14 cellular contexts compared by ENCODE assay signal in the genomic region with DNA sequence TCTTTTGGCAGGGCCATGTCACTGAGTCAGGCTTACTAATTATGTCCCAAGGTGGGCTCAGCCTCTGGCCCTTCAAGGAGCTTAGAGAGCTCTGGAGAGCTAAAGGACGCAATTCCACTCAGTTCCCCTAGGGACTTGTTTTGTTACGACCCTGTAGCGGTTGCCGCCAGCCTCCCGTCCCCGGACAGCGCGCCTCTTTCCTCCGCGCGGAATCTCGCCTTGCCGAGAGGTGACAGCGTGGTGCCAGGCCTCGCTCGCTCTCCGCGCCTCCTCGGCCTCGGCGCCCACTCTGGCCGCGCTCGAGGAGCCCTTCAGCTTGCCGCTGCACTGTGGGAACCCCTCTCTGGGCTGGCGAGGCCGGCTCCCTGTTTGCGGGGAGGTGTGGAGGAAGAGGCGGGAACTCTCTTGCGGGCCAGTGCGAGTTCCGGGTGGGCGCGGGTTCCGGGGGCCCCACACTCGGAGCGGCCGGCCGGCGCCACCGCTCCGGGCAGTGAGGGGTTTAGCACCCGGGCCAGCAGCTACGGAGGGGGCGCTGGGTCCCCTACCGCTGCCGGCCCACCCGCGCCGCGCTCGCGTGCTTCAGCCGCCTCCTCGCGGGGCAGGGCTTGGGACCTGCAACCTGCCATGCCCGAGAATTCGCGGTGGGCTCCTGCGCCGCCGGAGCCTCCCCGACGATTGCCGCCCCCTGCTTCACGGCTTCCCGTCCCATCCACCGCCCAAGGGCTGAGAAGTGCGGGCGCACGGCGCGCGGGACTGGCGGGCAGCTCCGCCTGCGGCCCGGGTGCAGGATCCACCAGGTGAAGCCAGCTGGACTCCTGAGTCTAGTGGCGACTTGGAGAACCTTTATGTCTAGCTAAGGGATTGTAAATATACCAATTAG. TPM values are rescaled to one million over a fixed set of nuclear protein-coding genes. Genes with fewer than 3 reads are reported as not detected.
DNase-seq lines count a peak whose midpoint lies in the region; ATAC-seq lines count a peak whose summit lies in the region.
"Had no signal": no experiment of that assay in that cellular context is flagged by ENCODE, and none has a peak within 500 bp of the region (broad histone marks: within the 10 kb centered on the region; RNA-seq: fewer than 3 reads in every experiment).

No MANE protein-coding gene starts in this region.

- H3K27me3 ChIP-seq in esophagus (ENCODE audit: control insufficient read depth in 1 of 2, insufficient read depth in 2 of 2, low read length in 2 of 2), result peaks cover 0 to 2% of the 10 kb centered on the region in 2 donors

- WGBS in esophagus, 2 donors, result 58% methylated on average over 66 to 79 of the region's 79 CpGs

- DNase-seq in DMS53 (lab: John Stamatoyannopoulos, UW) (peak; percentile 14), DMS53 treated with DMSO at 0.1 percent for 48 hours (lab: John Stamatoyannopoulos, UW; ENCODE audit: unreplicated experiment) (no peak), RPMI7951 (ENCODE audit: low read depth) (peak; percentile 62), posterior vena cava (ENCODE audit: low spot score) (peak; percentile 77), activated gamma-delta T cell treated with Interleukin-2 at 50 U/mL for 16 hours (no peak)
- DNase-seq: anterior cingulate cortex, GOT3, NCI-H510A treated with DMSO at 0.1 percent for 48 hours had no signal

- no peak for ATAC-seq in HG02623 (IDR thresholded peaks at IDR 0.05; ENCODE audit: unreplicated experiment)
- no peak for ATAC-seq in GM21526 (IDR thresholded peaks at IDR 0.05; ENCODE audit: low FRiP score, unreplicated experiment)

- H3K36me3 ChIP-seq in esophagus (ENCODE audit: control insufficient read depth in 2 of 2, insufficient read depth in 2 of 2, low read length in 1 of 2), result no peaks in the 10 kb centered on the region

- intact Hi-C loops in posterior vena cava (cut with DNase I), result loop anchor here (5.0 kb wide), 3 partner anchors 178 to 328 kb away; no protein-coding TSS in a partner anchor

- H3K27ac ChIP-seq in esophagus (ENCODE audit: low read depth in 2 of 2, low read length in 1 of 2), result no peak overlapping the region

- H3K4me1 ChIP-seq in esophagus (ENCODE audit: control insufficient read depth in 2 of 2, insufficient read depth in 2 of 2, low read length in 1 of 2), result peaks cover 0 to 2% of the 10 kb centered on the region in 2 donors

- H3K9me3 ChIP-seq in esophagus (ENCODE audit: control insufficient read depth in 2 of 2, insufficient read depth in 1 of 2, low read depth in 1 of 2, low read length in 1 of 2), result peaks cover 0 to 4% of the 10 kb centered on the region in 2 donors

- peak overlapping the region; percentile 4 to 18 for H3K4me3 ChIP-seq in esophagus (ENCODE audit: low read depth in 1 of 2, low read length in 2 of 2)

RNA-seq across cellular contexts. Expression of a gene that starts 9.9 kb away (rescaled TPM):
- total RNA-seq in RPMI7951 (2014; rRNA removed; shearing (Covaris generic)), result 1.1 and 2.4 TPM in 2 replicates
- polyA plus RNA-seq in esophagus, result 1 to 10 TPM in 1 of 2 donors, under 1 TPM in 1; 0.46 to 1.2 TPM
- 1 to 10 TPM in 1 of 2 donors, under 1 TPM in 1; 0.90 to 1.7 TPM for total RNA-seq in posterior vena cava

RNA-seq across cellular contexts. Expression of a gene that starts 30.0 kb away (rescaled TPM):
- total RNA-seq in RPMI7951 (2014; rRNA removed; shearing (Covaris generic)), result not detected in 2 replicates
- not detected for polyA plus RNA-seq in esophagus
- total RNA-seq in posterior vena cava, result not detected
- total RNA-seq: Daoy, lower leg skin, ureter had no signal

Comparison
In these comparisons a context has a peak if more than half of its experiments do, and no peak if none do; other contexts are left out.
1. DNase-seq: peak in DMS53 (single experiment), RPMI7951 (single experiment) and posterior vena cava (single experiment); none in DMS53 treated with DMSO at 0.1 percent for 48 hours (single experiment) and activated gamma-delta T cell treated with Interleukin-2 at 50 U/mL for 16 hours (single experiment).